Comparison of ENCODE assay signal across 9 cellular contexts in the genomic region with DNA sequence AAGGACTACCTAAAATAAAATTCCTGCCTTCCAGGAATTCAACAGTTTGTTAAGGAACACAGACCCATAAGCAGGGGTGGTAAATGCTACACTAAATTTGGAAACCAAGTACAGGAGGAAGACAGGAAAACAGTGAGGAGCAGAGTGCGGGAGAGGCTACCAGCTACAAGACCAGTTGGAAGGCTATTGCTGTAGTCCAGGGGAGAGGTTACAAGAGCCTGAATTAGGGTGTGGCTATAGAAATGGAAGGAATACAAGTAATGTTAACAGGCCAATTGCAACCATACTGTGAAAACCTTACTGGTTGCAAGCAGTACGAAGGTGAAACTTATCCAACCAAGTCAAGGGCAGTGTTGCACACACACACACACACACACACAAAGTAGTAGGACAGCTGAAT. TPM values are rescaled to one million over a fixed set of nuclear protein-coding genes. Genes with fewer than 3 reads are reported as not detected.
DNase-seq lines count a peak whose midpoint lies in the region; ATAC-seq, FAIRE-seq and TF ChIP-seq lines count a peak whose summit lies in the region.
"Had no signal": no experiment of that assay in that cellular context is flagged by ENCODE, and none has a peak within 500 bp of the region (broad histone marks: within the 10 kb centered on the region; RNA-seq: fewer than 3 reads in every experiment).

No MANE protein-coding gene starts in this region.

- H3K4me1 ChIP-seq in iPS-18a (ENCODE audit: control insufficient read depth, low read depth, low read length) (peaks cover 7% of the 10 kb centered on the region), subcutaneous abdominal adipose tissue (ENCODE audit: control insufficient read depth in 5 of 5, insufficient read depth in 5 of 5, low read length in 5 of 5) (peaks cover 0 to 26% (median 20%) of the 10 kb centered on the region in 5 donors)

- no peak overlapping the region for H3K27ac ChIP-seq in WERI-Rb-1
- no peak overlapping the region for H3K27ac ChIP-seq in iPS-18a (ENCODE audit: low read length)
- peak overlapping the region; percentile 93 for H3K27ac ChIP-seq in subcutaneous abdominal adipose tissue (ENCODE audit: low read depth, low read length)

- H3K9me3 ChIP-seq in WERI-Rb-1 (ENCODE audit: severe bottlenecking) (no peaks in the 10 kb centered on the region), iPS-18a (ENCODE audit: control insufficient read depth, low read depth, low read length) (no peaks in the 10 kb centered on the region), subcutaneous abdominal adipose tissue (ENCODE audit: control insufficient read depth in 5 of 5, low read length in 5 of 5) (no peaks in the 10 kb centered on the region)

- H3K4me3 ChIP-seq in WERI-Rb-1 (ENCODE audit: low read depth, low read length) (peak overlapping the region; percentile 87), iPS-18a (ENCODE audit: low read length) (peak overlapping the region; percentile 90), subcutaneous abdominal adipose tissue (ENCODE audit: low read depth in 1 of 5, low read length in 5 of 5) (peak overlapping the region in 4 of 5 donors; percentile 84 to 96 (median 94))

- H3K27me3 Mint-ChIP-seq in activated T-cell treated with anti-CD3 and anti-CD28 coated beads, Interleukin-2, amount 50 U/mL, for 4 hours (ENCODE audit: low read depth) = peaks cover 11% of the 10 kb centered on the region

- H3K36me3 ChIP-seq in WERI-Rb-1 (peaks cover 27% of the 10 kb centered on the region), iPS-18a (ENCODE audit: control insufficient read depth, low read depth, low read length) (peaks cover 4% of the 10 kb centered on the region), subcutaneous abdominal adipose tissue (ENCODE audit: control insufficient read depth in 5 of 5, insufficient read depth in 5 of 5, low read length in 5 of 5) (no peaks in the 10 kb centered on the region)

- H3K4me3 Mint-ChIP-seq in activated T-cell treated with anti-CD3 and anti-CD28 coated beads, Interleukin-2, amount 50 U/mL, for 4 hours = peak overlapping the region; percentile 97

- no peaks in the 10 kb centered on the region for H3K9me3 Mint-ChIP-seq in activated T-cell treated with anti-CD3 and anti-CD28 coated beads, Interleukin-2, amount 50 U/mL, for 4 hours

- peaks cover 8% of the 10 kb centered on the region for H3K36me3 Mint-ChIP-seq in activated T-cell treated with anti-CD3 and anti-CD28 coated beads, Interleukin-2, amount 50 U/mL, for 4 hours (ENCODE audit: insufficient read depth)

- no peak for FAIRE-seq in GM19239 (lab: Jason Lieb, UNC)
- FAIRE-seq: G401.6 had no signal

- DNase-seq in activated T-cell treated with anti-CD3 and anti-CD28 coated beads, Interleukin-2, amount 50 U/mL, for 4 hours = no peak
- DNase-seq in activated T-cell treated with anti-CD3 and anti-CD28 coated beads for 4 hours (no peak), WERI-Rb-1 (no peak), SKM-1 (lab: John Stamatoyannopoulos, UW; ENCODE audit: unreplicated experiment) (no peak), GM19239 (ENCODE audit: insufficient read length, low spot score) (no peak)

- TF ChIP-seq CTCF in WERI-Rb-1 (IDR thresholded peaks at IDR 0.05; ENCODE audit: low read depth, low read length) = no peak

- peaks cover 31% of the 10 kb centered on the region for H3K4me1 Mint-ChIP-seq in activated T-cell treated with anti-CD3 and anti-CD28 coated beads, Interleukin-2, amount 50 U/mL, for 4 hours (ENCODE audit: low read depth)

- H3K27me3 ChIP-seq in WERI-Rb-1 (ENCODE audit: insufficient read depth, low read depth, severe bottlenecking) (no peaks in the 10 kb centered on the region), iPS-18a (ENCODE audit: control insufficient read depth, insufficient read depth, low read length) (peaks cover 22% of the 10 kb centered on the region), subcutaneous abdominal adipose tissue (ENCODE audit: control insufficient read depth in 5 of 5, insufficient read depth in 4 of 5, low read length in 5 of 5) (no peaks in the 10 kb centered on the region)

- no peak for ATAC-seq in activated T-cell treated with anti-CD3 and anti-CD28 coated beads, Interleukin-2, amount 50 U/mL, for 4 hours
- no peak for ATAC-seq in GM21423 (IDR thresholded peaks at IDR 0.05; ENCODE audit: unreplicated experiment)

- H3K9ac ChIP-seq in iPS-18a (ENCODE audit: low read length) (peak overlapping the region; percentile 98), subcutaneous abdominal adipose tissue (ENCODE audit: low read length in 5 of 5) (peak overlapping the region; percentile 51 to 96 (median 95))

RNA-seq across cellular contexts. Expression of a gene that starts 0.9 kb away (rescaled TPM):
- total RNA-seq in activated T-cell treated with anti-CD3 and anti-CD28 coated beads, Interleukin-2, amount 50 U/mL, for 4 hours = 10 to 100 TPM; 51.4 to 54.6 (median 52.4) TPM

RNA-seq across cellular contexts. Expression of a gene that starts 11.5 kb away (rescaled TPM):
- total RNA-seq in activated T-cell treated with anti-CD3 and anti-CD28 coated beads, Interleukin-2, amount 50 U/mL, for 4 hours = 10 to 100 TPM; 36.2 to 40.9 (median 37.8) TPM

RNA-seq across cellular contexts. Expression of a gene that starts 54.0 kb away (rescaled TPM):
- not detected for total RNA-seq in activated T-cell treated with anti-CD3 and anti-CD28 coated beads, Interleukin-2, amount 50 U/mL, for 4 hours
